Comparison of ENCODE assay signal across 23 cellular contexts in the genomic region with DNA sequence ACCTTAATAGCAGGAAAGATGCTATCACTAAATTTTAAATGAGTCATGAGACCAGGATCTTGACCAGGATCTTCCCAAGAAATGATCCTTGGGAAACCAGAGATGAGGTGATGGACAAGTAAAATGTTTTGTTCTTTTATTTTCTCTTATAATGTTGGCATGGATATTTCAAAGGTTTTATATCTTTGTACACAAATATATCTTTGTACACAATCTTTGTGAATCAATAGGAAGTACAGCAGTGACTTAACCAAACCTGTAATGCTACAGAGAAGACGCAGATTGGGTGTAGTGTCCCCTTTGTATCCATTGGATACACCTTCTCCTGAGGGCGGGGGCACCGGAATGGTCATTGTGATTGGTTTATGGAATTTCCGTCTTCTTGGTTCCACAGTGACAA.
DNase-seq lines count a peak whose midpoint lies in the region; ATAC-seq and TF ChIP-seq lines count a peak whose summit lies in the region.
"Had no signal": no experiment of that assay in that cellular context is flagged by ENCODE, and none has a peak within 500 bp of the region (broad histone marks: within the 10 kb centered on the region; RNA-seq: fewer than 3 reads in every experiment).

No MANE protein-coding gene starts in this region.

- H3K9me3 ChIP-seq in CD8-positive, alpha-beta T cell (ENCODE audit: low read length), result no peaks in the 10 kb centered on the region
- H3K9me3 ChIP-seq: BE2C, HAP-1 had no signal

- H3K4me1 Mint-ChIP-seq in activated CD4-positive, alpha-beta memory T cell treated with anti-CD3 and anti-CD28 coated beads, Interleukin-2, amount 10 ng/mL, durations not matched to agents 7 days and 5 days, result peaks cover 2% of the 10 kb centered on the region
- H3K4me1 Mint-ChIP-seq in CD8-positive, alpha-beta T cell (ENCODE audit: low read depth), result no peaks in the 10 kb centered on the region
- H3K4me1 Mint-ChIP-seq: CD4-positive, CD25-positive, alpha-beta regulatory T cell; T-cell had no signal

- no peak overlapping the region for H3K27ac ChIP-seq in CD8-positive, alpha-beta T cell (ENCODE audit: low read depth, low read length)

- H3K27me3 Mint-ChIP-seq in activated CD4-positive, alpha-beta memory T cell treated with anti-CD3 and anti-CD28 coated beads, Interleukin-2, amount 10 ng/mL, durations not matched to agents 7 days and 5 days, result no peaks in the 10 kb centered on the region
- H3K27me3 Mint-ChIP-seq in CD8-positive, alpha-beta T cell (ENCODE audit: low read depth), result peaks cover 2% of the 10 kb centered on the region
- H3K27me3 Mint-ChIP-seq: CD4-positive, CD25-positive, alpha-beta regulatory T cell; T-cell had no signal

- no peak overlapping the region for H3K4me3 ChIP-seq in LNCaP clone FGC (ENCODE audit: low read depth, low read length)
- no peak overlapping the region for H3K4me3 ChIP-seq in CD8-positive, alpha-beta T cell (ENCODE audit: low read depth, low read length)
- H3K4me3 ChIP-seq: HAP-1 had no signal

- no peak overlapping the region for H3K4me3 Mint-ChIP-seq in activated CD4-positive, alpha-beta memory T cell treated with anti-CD3 and anti-CD28 coated beads, Interleukin-2, amount 10 ng/mL, durations not matched to agents 7 days and 5 days
- no peak overlapping the region for H3K4me3 Mint-ChIP-seq in CD8-positive, alpha-beta T cell
- H3K4me3 Mint-ChIP-seq: CD4-positive, CD25-positive, alpha-beta regulatory T cell; T-cell had no signal

- ATAC-seq in GM18502 (IDR thresholded peaks at IDR 0.05; ENCODE audit: poor library complexity, unreplicated experiment) (peak; percentile 7), GM21447 (IDR thresholded peaks at IDR 0.05; ENCODE audit: unreplicated experiment) (peak; percentile 19), HG02759 (IDR thresholded peaks at IDR 0.05; ENCODE audit: unreplicated experiment) (peak; percentile 20), HG03139 (IDR thresholded peaks at IDR 0.05; ENCODE audit: unreplicated experiment) (no peak)
- no peak for ATAC-seq in CD8-positive, alpha-beta T cell
- ATAC-seq: PC-3, SK-N-SH treated with all-trans-retinoic acid at 6 μM for 48 hours, T-cell had no signal

- POLR2A ChIA-PET in activated CD4-positive, alpha-beta memory T cell treated with anti-CD3 and anti-CD28 coated beads, Interleukin-2, amount 10 ng/mL, durations not matched to agents 7 days and 5 days (lab: Charles Lee), result no interaction called here
- POLR2A ChIA-PET in CD8-positive, alpha-beta T cell (lab: Charles Lee), result no interaction called here

- no peaks in the 10 kb centered on the region for H3K9me3 Mint-ChIP-seq in activated CD4-positive, alpha-beta memory T cell treated with anti-CD3 and anti-CD28 coated beads, Interleukin-2, amount 10 ng/mL, durations not matched to agents 7 days and 5 days
- no peaks in the 10 kb centered on the region for H3K9me3 Mint-ChIP-seq in CD8-positive, alpha-beta T cell
- H3K9me3 Mint-ChIP-seq: CD4-positive, CD25-positive, alpha-beta regulatory T cell; T-cell had no signal

- CTCF ChIA-PET in activated CD4-positive, alpha-beta memory T cell treated with anti-CD3 and anti-CD28 coated beads, Interleukin-2, amount 10 ng/mL, durations not matched to agents 7 days and 5 days (lab: Charles Lee), result no interaction called here
- CTCF ChIA-PET in CD8-positive, alpha-beta T cell (lab: Charles Lee), result no interaction called here

- DNase-seq in LNCaP clone FGC (ENCODE audit: low read depth) (peak; percentile 69), NCI-H345 treated with DMSO at 0.1 percent for 48 hours (lab: John Stamatoyannopoulos, UW; ENCODE audit: unreplicated experiment) (no peak)
- DNase-seq in activated CD4-positive, alpha-beta memory T cell treated with anti-CD3 and anti-CD28 coated beads, Interleukin-2, amount 10 ng/mL, durations not matched to agents 7 days and 5 days, result no peak
- no peak for DNase-seq in CD8-positive, alpha-beta T cell
- DNase-seq: BE2C; Calu3; CD4-positive, CD25-positive, alpha-beta regulatory T cell; DMS53; EL; KG1; NCI-H1417 treated with DMSO at 0.1 percent for 48 hours; NCI-H187 treated with DMSO at 0.1 percent for 48 hours; NCI-H2227 treated with DMSO at 0.1 percent for 48 hours; NCI-H524 treated with DMSO at 0.1 percent for 48 hours; PC-3; SIG-M5; T-cell had no signal

- no peaks in the 10 kb centered on the region for H3K4me1 ChIP-seq in CD8-positive, alpha-beta T cell (ENCODE audit: insufficient read depth, low read length)
- H3K4me1 ChIP-seq: BE2C had no signal

- intact Hi-C loops in CD8-positive, alpha-beta T cell (cut with DNase I, micrococcal nuclease), result no loop called here

- H3K27ac Mint-ChIP-seq in activated CD4-positive, alpha-beta memory T cell treated with anti-CD3 and anti-CD28 coated beads, Interleukin-2, amount 10 ng/mL, durations not matched to agents 7 days and 5 days, result no peak overlapping the region
- H3K27ac Mint-ChIP-seq in CD8-positive, alpha-beta T cell, result no peak overlapping the region
- H3K27ac Mint-ChIP-seq: CD4-positive, CD25-positive, alpha-beta regulatory T cell; T-cell had no signal

- no peaks in the 10 kb centered on the region for H3K36me3 Mint-ChIP-seq in activated CD4-positive, alpha-beta memory T cell treated with anti-CD3 and anti-CD28 coated beads, Interleukin-2, amount 10 ng/mL, durations not matched to agents 7 days and 5 days (ENCODE audit: low read depth)
- peaks cover 2% of the 10 kb centered on the region for H3K36me3 Mint-ChIP-seq in CD8-positive, alpha-beta T cell
- H3K36me3 Mint-ChIP-seq: CD4-positive, CD25-positive, alpha-beta regulatory T cell had no signal

- no peak for TF ChIP-seq CTCF in LNCaP clone FGC (IDR thresholded peaks at IDR 0.05; ENCODE audit: control insufficient read depth, extremely low read depth, insufficient read depth)
- TF ChIP-seq CTCF in CD8-positive, alpha-beta T cell (IDR thresholded peaks at IDR 0.05), result no peak

- no peaks in the 10 kb centered on the region for H3K27me3 ChIP-seq in CD8-positive, alpha-beta T cell (ENCODE audit: insufficient read depth, low read length)
- H3K27me3 ChIP-seq: BE2C had no signal

- no peaks in the 10 kb centered on the region for H3K36me3 ChIP-seq in CD8-positive, alpha-beta T cell (ENCODE audit: insufficient read depth, low read length)
- H3K36me3 ChIP-seq: BE2C had no signal

Comparison
In these comparisons a context has a peak if more than half of its experiments do, and no peak if none do; other contexts are left out.
1. ATAC-seq: peak in GM18502 (single experiment), GM21447 (single experiment) and HG02759 (single experiment); none in HG03139 (single experiment) and CD8-positive, alpha-beta T cell (single experiment).